8 cellular contexts compared by ENCODE assay signal in the genomic region with DNA sequence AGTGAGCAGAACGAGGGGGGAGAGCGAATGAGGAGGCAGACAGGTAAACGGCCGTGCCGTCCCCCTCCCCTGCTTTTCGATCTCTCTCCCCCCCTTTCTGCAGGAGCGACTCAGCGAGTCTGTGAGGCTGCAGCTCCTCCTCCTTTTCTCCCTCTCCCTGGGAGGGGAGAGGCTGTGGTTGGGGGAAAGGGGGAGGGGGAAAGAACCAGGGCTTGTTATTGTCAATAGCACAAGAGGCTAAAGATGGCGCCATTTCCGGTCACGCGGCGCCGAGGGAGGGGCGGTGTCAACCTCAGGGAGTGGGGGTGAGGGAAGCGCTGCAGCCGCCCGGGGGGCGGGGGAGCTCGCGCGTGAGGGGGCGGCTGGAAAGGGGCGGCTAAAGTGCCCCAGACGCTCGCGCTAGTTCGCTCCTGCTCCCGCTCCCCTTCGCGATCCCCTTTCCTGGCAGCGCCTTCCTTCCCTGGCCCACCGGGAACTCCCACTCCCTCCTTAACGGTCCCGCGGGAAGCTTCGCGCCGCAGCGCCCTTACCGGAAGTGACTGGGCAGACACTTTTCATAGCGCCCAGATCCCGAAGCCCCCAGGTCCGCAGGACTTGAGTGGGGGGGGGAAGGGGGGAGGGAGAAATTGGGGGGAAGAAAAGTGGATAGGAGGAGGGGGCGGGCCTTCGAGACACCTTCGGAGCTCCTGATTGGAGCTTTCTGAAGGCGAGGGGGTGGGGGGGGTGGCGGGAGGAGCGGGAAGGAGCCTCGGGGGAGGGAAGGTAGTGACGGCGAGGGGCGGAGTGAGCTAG. TPM values are rescaled to one million over a fixed set of nuclear protein-coding genes. Genes with fewer than 3 reads are reported as not detected.
DNase-seq lines count a peak whose midpoint lies in the region; ATAC-seq and TF ChIP-seq lines count a peak whose summit lies in the region.

Gene CUL4B, minus strand, starts transcription at position 121 of the 792 bp plus-strand sequence. CDS start 324 bp downstream, outside the sequence.

- peak; percentile 90 for DNase-seq in BE2C
- DNase-seq in GM19240 (ENCODE audit: insufficient read length, low spot score): peak; percentile 38
- peak; percentile 95 to 96 for DNase-seq in NCI-H526 (lab: John Stamatoyannopoulos, UW)
- DNase-seq in activated CD4-positive, alpha-beta T cell treated with anti-CD3 and anti-CD28 coated beads, Interleukin-2, amount 10 ng/mL, durations not matched to agents 24 days and 14 days: peak; percentile 97
- peak; percentile 94 for DNase-seq in colonic mucosa
- peak; percentile 90 to 93 for DNase-seq in left colon
- peak; percentile 76 to 81 for DNase-seq in stimulated activated CD4-positive, alpha-beta T cell treated with anti-CD3 and anti-CD28 coated beads, Interleukin-1b, Interleukin-23, amount 100 ng/mL, for 4 hours (ENCODE audit: low read depth in 2 of 2)

- peaks cover 21% of the 10 kb centered on the region for H3K4me1 Mint-ChIP-seq in activated CD4-positive, alpha-beta T cell treated with anti-CD3 and anti-CD28 coated beads, Interleukin-2, amount 10 ng/mL, durations not matched to agents 24 days and 14 days

- no peak for TF ChIP-seq CTCF in BE2C (IDR thresholded peaks at IDR 0.05; ENCODE audit: low read depth, low read length)
- TF ChIP-seq CTCF in colonic mucosa (IDR thresholded peaks at IDR 0.05): no peak

- H3K27ac Mint-ChIP-seq in activated CD4-positive, alpha-beta T cell treated with anti-CD3 and anti-CD28 coated beads, Interleukin-2, amount 10 ng/mL, durations not matched to agents 24 days and 14 days: peak within 1 kb of the TSS; percentile 99

- H3K4me1 ChIP-seq in BE2C (no peaks in the 10 kb centered on the region), colonic mucosa (no peaks in the 10 kb centered on the region)

- intact Hi-C loops in activated CD4-positive, alpha-beta T cell treated with anti-CD3 and anti-CD28 coated beads, Interleukin-2, amount 10 ng/mL, durations not matched to agents 24 days and 14 days (cut with micrococcal nuclease): loop anchor here (1.0 to 2.0 kb wide), 7 partner anchors 11 to 747 kb away; partner anchors contain the start of genes C1GALT1C1, MCTS1 and ZBTB33
- intact Hi-C loops in colonic mucosa (cut with DNase I): no loop called here
- intact Hi-C loops in left colon (cut with DNase I, micrococcal nuclease): no loop called here

- H3K27me3 ChIP-seq in BE2C (no peaks in the 10 kb centered on the region), colonic mucosa (no peaks in the 10 kb centered on the region)

- no peaks in the 10 kb centered on the region for H3K27me3 Mint-ChIP-seq in activated CD4-positive, alpha-beta T cell treated with anti-CD3 and anti-CD28 coated beads, Interleukin-2, amount 10 ng/mL, durations not matched to agents 24 days and 14 days

- ATAC-seq in HG03460 (IDR thresholded peaks at IDR 0.05; ENCODE audit: unreplicated experiment): peak; percentile 74
- ATAC-seq in left colon: peak; percentile 90

- H3K36me3 ChIP-seq in BE2C (no peaks in the 10 kb centered on the region), colonic mucosa (no peaks in the 10 kb centered on the region)

- H3K9me3 Mint-ChIP-seq in activated CD4-positive, alpha-beta T cell treated with anti-CD3 and anti-CD28 coated beads, Interleukin-2, amount 10 ng/mL, durations not matched to agents 24 days and 14 days: no peaks in the 10 kb centered on the region

- peaks cover 9% of the 10 kb centered on the region for H3K36me3 Mint-ChIP-seq in activated CD4-positive, alpha-beta T cell treated with anti-CD3 and anti-CD28 coated beads, Interleukin-2, amount 10 ng/mL, durations not matched to agents 24 days and 14 days (ENCODE audit: low read depth)

- H3K9ac ChIP-seq in colonic mucosa (ENCODE audit: low read depth in 2 of 2, low read length in 2 of 2): peak within 1 kb of the TSS; percentile 80 to 83

- peak within 1 kb of the TSS; percentile 82 for H3K27ac ChIP-seq in colonic mucosa

- H3K4me3 Mint-ChIP-seq in activated CD4-positive, alpha-beta T cell treated with anti-CD3 and anti-CD28 coated beads, Interleukin-2, amount 10 ng/mL, durations not matched to agents 24 days and 14 days: peak within 1 kb of the TSS; percentile 99

- no peaks in the 10 kb centered on the region for H3K9me3 ChIP-seq in BE2C
- H3K9me3 ChIP-seq in colonic mucosa: no peaks in the 10 kb centered on the region

- H3K4me3 ChIP-seq in BE2C (ENCODE audit: low read depth, low read length): peak within 1 kb of the TSS; percentile 84
- H3K4me3 ChIP-seq in colonic mucosa: peak within 1 kb of the TSS; percentile 41

RNA-seq across cellular contexts. Expression of gene CUL4B, which starts in this region (rescaled TPM):
- polyA plus RNA-seq in BE2C (2012; ENCODE audit: insufficient read depth, insufficient read length, low read depth): 8.9 TPM
- 30.4 and 30.5 TPM in 2 replicates for total RNA-seq in activated CD4-positive, alpha-beta T cell treated with anti-CD3 and anti-CD28 coated beads, Interleukin-2, amount 10 ng/mL, durations not matched to agents 24 days and 14 days
- total RNA-seq in colonic mucosa (10 to 100 TPM; 29.7 to 38.1 TPM), left colon (10 to 100 TPM; 26.0 to 33.8 TPM)

Comparison
In these comparisons a context has a peak if more than half of its experiments do, and no peak if none do; other contexts are left out.
1. Peak in every context shown above with its lines: DNase-seq, ATAC-seq, H3K4me3 ChIP-seq and H3K27ac ChIP-seq.
2. DNase-seq: peak in every context shown above with its lines; median percentile 97 in activated CD4-positive, alpha-beta T cell treated with anti-CD3 and anti-CD28 coated beads, Interleukin-2, amount 10 ng/mL, durations not matched to agents 24 days and 14 days; 96 in NCI-H526; 94 in colonic mucosa; 92 in left colon; 90 in BE2C; 78 in stimulated activated CD4-positive, alpha-beta T cell treated with anti-CD3 and anti-CD28 coated beads, Interleukin-1b, Interleukin-23, amount 100 ng/mL, for 4 hours; 38 in GM19240.